Comparison of ENCODE assay signal across 1 cellular context in the genomic region with DNA sequence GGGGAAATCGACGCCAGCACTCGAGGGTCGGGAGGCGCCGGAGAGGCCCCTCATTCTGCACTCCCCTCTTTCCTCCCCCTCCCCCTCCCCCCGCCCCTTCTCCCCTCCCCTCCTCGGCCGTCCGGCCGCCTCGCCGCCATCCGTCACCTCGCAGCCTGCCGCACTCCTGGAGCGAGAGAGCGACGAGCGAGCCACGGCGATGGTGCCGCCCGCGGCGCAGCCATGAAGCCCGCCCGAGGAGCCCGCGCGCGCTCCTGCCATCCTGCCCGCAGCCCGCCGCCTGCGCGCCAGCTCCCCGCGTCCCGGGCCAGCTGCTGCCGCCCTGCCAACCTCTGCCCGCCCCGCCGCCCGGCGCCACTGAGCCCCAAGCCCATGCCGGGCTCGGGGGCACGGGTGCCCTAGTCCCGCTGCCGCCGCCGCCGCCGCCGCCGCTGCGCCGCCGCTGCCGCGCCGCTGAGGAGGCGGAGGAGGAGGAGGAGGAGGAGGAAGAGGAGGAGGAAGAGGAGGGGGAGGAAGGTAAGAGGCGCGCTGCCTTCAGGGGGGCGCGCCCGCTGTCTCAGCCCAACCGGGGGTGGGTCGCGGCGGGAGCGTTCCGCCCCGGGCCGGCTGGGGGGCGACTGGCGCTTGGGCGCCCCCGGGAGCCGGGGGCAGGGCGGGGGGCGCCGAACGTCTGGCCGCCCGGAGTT.
TF ChIP-seq lines count a peak whose summit lies in the region.

A gene (plus strand): TSS at position 163 of the 686 bp plus-strand sequence. CDS start 76,937 bp downstream, outside the sequence.

TF ChIP-seq in IMR-90, 13 proteins besides CTCF, POLR2A, EP300 and RAD21 (continued from another document):
- TF ChIP-seq, protein P1, sequence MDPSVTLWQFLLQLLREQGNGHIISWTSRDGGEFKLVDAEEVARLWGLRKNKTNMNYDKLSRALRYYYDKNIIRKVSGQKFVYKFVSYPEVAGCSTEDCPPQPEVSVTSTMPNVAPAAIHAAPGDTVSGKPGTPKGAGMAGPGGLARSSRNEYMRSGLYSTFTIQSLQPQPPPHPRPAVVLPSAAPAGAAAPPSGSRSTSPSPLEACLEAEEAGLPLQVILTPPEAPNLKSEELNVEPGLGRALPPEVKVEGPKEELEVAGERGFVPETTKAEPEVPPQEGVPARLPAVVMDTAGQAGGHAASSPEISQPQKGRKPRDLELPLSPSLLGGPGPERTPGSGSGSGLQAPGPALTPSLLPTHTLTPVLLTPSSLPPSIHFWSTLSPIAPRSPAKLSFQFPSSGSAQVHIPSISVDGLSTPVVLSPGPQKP (IDR thresholded peaks at IDR 0.05; ENCODE audit: borderline replicate concordance, low read depth, low read length) = no peak
- TF ChIP-seq NFE2L2 (IDR thresholded peaks at IDR 0.05; ENCODE audit: low read depth, low read length) (no peak), BHLHE40 (IDR thresholded peaks at IDR 0.05; ENCODE audit: low read depth, low read length) (no peak)
